25 cellular contexts compared by ENCODE assay signal in genomic region chr5:20575515-20575914, GRCh38.
DNase-seq lines count a peak whose midpoint lies in the region; ATAC-seq, FAIRE-seq and TF ChIP-seq lines count a peak whose summit lies in the region.
"Had no signal": no experiment of that assay in that cellular context is flagged by ENCODE, and none has a peak within 500 bp of the region (broad histone marks: within the 10 kb centered on the region; RNA-seq: fewer than 3 reads in every experiment).

No MANE protein-coding gene starts in this region.

- no peak for TF ChIP-seq EP300 in A549 (IDR thresholded peaks at IDR 0.05)

- TF ChIP-seq CTCF in A549 (IDR thresholded peaks at IDR 0.05) (no peak), neural progenitor cell (IDR thresholded peaks at IDR 0.05) (no peak)

- H3K27ac ChIP-seq in A549: 0 out of 6 replicates have a peak overlapping the region, but pooled peaks of 1 of the 2 experiments have one; percentile 2
- H3K27ac ChIP-seq in neural progenitor cell: no peak overlapping the region
- H3K27ac ChIP-seq: upper lobe of right lung had no signal

- no peak for TF ChIP-seq RAD21 in A549 (conservative IDR thresholded peaks at IDR 0.05 in 1 of 2, IDR thresholded peaks at IDR 0.05 in 1 of 2)

- no peak overlapping the region for H3K9ac ChIP-seq in neural progenitor cell

- no peaks in the 10 kb centered on the region for H3K27me3 Mint-ChIP-seq in neural progenitor cell (ENCODE audit: insufficient read depth, low read depth)
- H3K27me3 Mint-ChIP-seq: T-cell had no signal

- peak overlapping the region; percentile 86 for H3K4me3 Mint-ChIP-seq in neural progenitor cell
- H3K4me3 Mint-ChIP-seq: activated CD8-positive, alpha-beta T cell treated with anti-CD3 and anti-CD28 coated beads, Interleukin-2, amount 10 ng/mL, durations not matched to agents 7 days and 5 days; nephron progenitor cell; T-cell had no signal

- WGBS in A549 (ENCODE audit: missing lambda C conversion rate): 41% methylated on average over 6 of the region's 6 CpGs

- no peak for FAIRE-seq in A549 (lab: Jason Lieb, UNC)
- FAIRE-seq: endometrium, GM12892 had no signal

- H3K4me2 ChIP-seq in A549 (peak overlapping the region; percentile 11; the same call in 2 of the 3 replicates), neural progenitor cell (peak overlapping the region; percentile 28)

- H3K27me3 ChIP-seq in neural progenitor cell: no peaks in the 10 kb centered on the region
- H3K27me3 ChIP-seq: MG63, upper lobe of right lung had no signal

- no peaks in the 10 kb centered on the region for H3K79me2 ChIP-seq in neural progenitor cell (ENCODE audit: low read depth)

- peaks cover 4% of the 10 kb centered on the region for H3F3A ChIP-seq in neural progenitor cell (ENCODE audit: low read depth)

- peaks cover 27% of the 10 kb centered on the region for H3K4me1 ChIP-seq in A549
- H3K4me1 ChIP-seq in neural progenitor cell: peaks cover 20% of the 10 kb centered on the region
- H3K4me1 ChIP-seq: upper lobe of right lung had no signal

- peaks cover 11% of the 10 kb centered on the region for H3K9me3 Mint-ChIP-seq in neural progenitor cell
- H3K9me3 Mint-ChIP-seq: nephron progenitor cell had no signal

- TF ChIP-seq POLR2A in A549 (IDR thresholded peaks at IDR 0.05; ENCODE audit: low read length): no peak

- peaks cover 4% of the 10 kb centered on the region for H3K36me3 Mint-ChIP-seq in neural progenitor cell
- H3K36me3 Mint-ChIP-seq: T-cell had no signal

- H3K36me3 ChIP-seq in neural progenitor cell: no peaks in the 10 kb centered on the region
- H3K36me3 ChIP-seq: MG63, upper lobe of right lung had no signal

- H2AFZ ChIP-seq in neural progenitor cell (replicated peaks): peak overlapping the region; percentile 70

- no peak for ATAC-seq in A549
- no peak for ATAC-seq in HG03097 (IDR thresholded peaks at IDR 0.05; ENCODE audit: low FRiP score, unreplicated experiment)
- ATAC-seq: activated CD4-positive, CD25-positive, alpha-beta regulatory T cell treated with anti-CD3 and anti-CD28 coated beads, Interleukin-2, amount 50 U/mL, for 24 hours; activated CD8-positive, alpha-beta T cell treated with anti-CD3 and anti-CD28 coated beads, Interleukin-2, amount 10 ng/mL, durations not matched to agents 7 days and 5 days; PC-3; T-cell; upper lobe of right lung had no signal

- DNase-seq in A549 (ENCODE audit: low read depth in 1 of 2, low spot score in 1 of 2): no peak
- peak; percentile 20 for DNase-seq in HCEC 1CT
- peak; percentile 90 for DNase-seq in cerebellar cortex (ENCODE audit: low spot score)
- peak; percentile 24 for DNase-seq in neural progenitor cell (ENCODE audit: low spot score)
- no peak for DNase-seq in activated T-cell treated with anti-CD3 and anti-CD28 coated beads for 4 hours
- DNase-seq in activated naive CD4-positive, alpha-beta T cell treated with anti-CD3 and anti-CD28 coated beads, Interleukin-2, amount 50 U/mL, for 16 hours: no peak
- no peak for DNase-seq in NCI-H524 treated with DMSO at 0.1 percent for 48 hours (lab: John Stamatoyannopoulos, UW)
- DNase-seq: activated CD8-positive, alpha-beta T cell treated with anti-CD3 and anti-CD28 coated beads, Interleukin-2, amount 10 ng/mL, durations not matched to agents 7 days and 5 days; activated gamma-delta T cell; cortex of kidney; DMS79 treated with DMSO at 0.1 percent for 48 hours; MG63; NCI-H1417 treated with DMSO at 0.1 percent for 48 hours; NCI-H2081 treated with DMSO at 0.1 percent for 48 hours; NCI-H446; nephron progenitor cell; PC-3; Right ventricle myocardium superior; T-cell; upper lobe of right lung had no signal

- CTCF ChIA-PET in A549 (lab: Yijun Ruan, JAX): interaction anchor here (0.5 kb wide), 1 partner anchor 23 kb away, joined by 3 read pairs; no protein-coding TSS in a partner anchor

- peak overlapping the region; percentile 79 for H3K27ac Mint-ChIP-seq in neural progenitor cell
- H3K27ac Mint-ChIP-seq: activated CD8-positive, alpha-beta T cell treated with anti-CD3 and anti-CD28 coated beads, Interleukin-2, amount 10 ng/mL, durations not matched to agents 7 days and 5 days; nephron progenitor cell; T-cell had no signal

- peaks cover 31% of the 10 kb centered on the region for H3K4me1 Mint-ChIP-seq in neural progenitor cell
- H3K4me1 Mint-ChIP-seq: T-cell had no signal

- no peaks in the 10 kb centered on the region for H4K20me1 ChIP-seq in neural progenitor cell (ENCODE audit: low read depth)

- no peaks in the 10 kb centered on the region for H3K9me3 ChIP-seq in A549
- H3K9me3 ChIP-seq in neural progenitor cell (ENCODE audit: low read depth): no peaks in the 10 kb centered on the region
- H3K9me3 ChIP-seq: MG63, upper lobe of right lung had no signal

- POLR2A ChIA-PET in A549 (lab: Yijun Ruan, JAX): no interaction called here

- H3K4me3 ChIP-seq in A549 (no peak overlapping the region), neural progenitor cell (no peak overlapping the region)
- H3K4me3 ChIP-seq: lung, MG63, upper lobe of right lung had no signal

TF ChIP-seq in A549, 52 proteins besides CTCF, POLR2A, EP300 and RAD21:
- no peak for TF ChIP-seq NPAS2 (CRISPR knock-in tag; IDR thresholded peaks at IDR 0.05; ENCODE audit: borderline replicate concordance)
- TF ChIP-seq CBX2 (IDR thresholded peaks at IDR 0.05; ENCODE audit: borderline replicate concordance, low read depth): no peak
- TF ChIP-seq RARB (CRISPR knock-in tag; IDR thresholded peaks at IDR 0.05): no peak
- TF ChIP-seq MYC (IDR thresholded peaks at IDR 0.05; ENCODE audit: borderline replicate concordance, low read length): no peak
- no peak for TF ChIP-seq EHMT2 (IDR thresholded peaks at IDR 0.05; ENCODE audit: low read depth)
- TF ChIP-seq SMC3 (IDR thresholded peaks at IDR 0.05): no peak
- no peak for TF ChIP-seq RCOR1 (IDR thresholded peaks at IDR 0.05; ENCODE audit: low read depth, low read length)
- TF ChIP-seq TFCP2L1 (CRISPR knock-in tag; IDR thresholded peaks at IDR 0.05): no peak
- TF ChIP-seq HEYL (CRISPR knock-in tag; IDR thresholded peaks at IDR 0.05): no peak
- TF ChIP-seq CEBPB (IDR thresholded peaks at IDR 0.05): no peak
- no peak for TF ChIP-seq MAFK (IDR thresholded peaks at IDR 0.05; ENCODE audit: partially characterized antibody)
- TF ChIP-seq EHF (CRISPR knock-in tag; IDR thresholded peaks at IDR 0.05): no peak
- no peak for TF ChIP-seq CHD2 (IDR thresholded peaks at IDR 0.05; ENCODE audit: low read length, partially characterized antibody)
- no peak for TF ChIP-seq CBX8 (IDR thresholded peaks at IDR 0.05)
- TF ChIP-seq BCL3 (IDR thresholded peaks at IDR 0.05): no peak
- TF ChIP-seq KDM1A (IDR thresholded peaks at IDR 0.05; ENCODE audit: low read depth): no peak

Comparison
In these comparisons a context has a peak if more than half of its experiments do, and no peak if none do; other contexts are left out.
1. DNase-seq: peak in HCEC 1CT (single experiment), cerebellar cortex (single experiment) and neural progenitor cell (single experiment); none in A549 (0 of 2), activated T-cell treated with anti-CD3 and anti-CD28 coated beads for 4 hours (single experiment), activated naive CD4-positive, alpha-beta T cell treated with anti-CD3 and anti-CD28 coated beads, Interleukin-2, amount 50 U/mL, for 16 hours (single experiment) and NCI-H524 treated with DMSO at 0.1 percent for 48 hours (single experiment).